ENCODE assay signal across 9 cellular contexts in genomic region chr12:121190523-121191031, GRCh38. TPM values are rescaled to one million over a fixed set of nuclear protein-coding genes. Genes with fewer than 3 reads are reported as not detected.
DNase-seq lines count a peak whose midpoint lies in the region; ATAC-seq, FAIRE-seq and TF ChIP-seq lines count a peak whose summit lies in the region.
"Had no signal": no experiment of that assay in that cellular context is flagged by ENCODE, and none has a peak within 500 bp of the region (broad histone marks: within the 10 kb centered on the region; RNA-seq: fewer than 3 reads in every experiment).

No MANE protein-coding gene starts in this region.

- no peaks in the 10 kb centered on the region for H3K36me3 ChIP-seq in MG63
- no peaks in the 10 kb centered on the region for H3K36me3 ChIP-seq in bronchial epithelial cell (ENCODE audit: control insufficient read depth, insufficient read depth, low read length)

- H3K4me3 ChIP-seq in AG10803 (ENCODE audit: low read length) (no peak overlapping the region), MG63 (no peak overlapping the region), bronchial epithelial cell (ENCODE audit: low read depth, low read length) (no peak overlapping the region)

- no peaks in the 10 kb centered on the region for H3K27me3 ChIP-seq in MG63
- no peaks in the 10 kb centered on the region for H3K27me3 ChIP-seq in bronchial epithelial cell (ENCODE audit: control insufficient read depth, insufficient read depth, low read length)

- TF ChIP-seq CTCF in AG10803 (conservative IDR thresholded peaks at IDR 0.05; ENCODE audit: low read length) (no peak; the same call in 1 of the 2 replicates), bronchial epithelial cell (IDR thresholded peaks at IDR 0.05; ENCODE audit: insufficient read depth, low read length, severe bottlenecking) (no peak)

- no peak for ATAC-seq in HG03095 (IDR thresholded peaks at IDR 0.05; ENCODE audit: unreplicated experiment)
- no peak for ATAC-seq in GM21619 (IDR thresholded peaks at IDR 0.05; ENCODE audit: unreplicated experiment)
- ATAC-seq in GM18502 (IDR thresholded peaks at IDR 0.05; ENCODE audit: poor library complexity, unreplicated experiment): no peak

- FAIRE-seq in bronchial epithelial cell (lab: Jason Lieb, UNC): no peak

- H3K9me3 ChIP-seq in MG63: no peaks in the 10 kb centered on the region

- DNase-seq in AG10803 (ENCODE audit: low read depth): peak; percentile 95
- peak; percentile 72 for DNase-seq in MG63
- DNase-seq in bronchial epithelial cell (ENCODE audit: low read depth): peak; percentile 87
- DNase-seq in medulla oblongata (ENCODE audit: extremely low spot score): peak; percentile 40
- no peak for DNase-seq in NCI-H446 (lab: John Stamatoyannopoulos, UW)
- DNase-seq: DMS79 treated with DMSO at 0.1 percent for 48 hours had no signal

RNA-seq across cellular contexts. Expression of gene P2RX4, which starts 19.4 kb away (rescaled TPM):
- 16.5 and 18.7 TPM in 2 replicates for total RNA-seq in MG63 (2014; rRNA removed; shearing (Covaris generic); ENCODE audit: low replicate concordance)
- total RNA-seq in bronchial epithelial cell: 13.4 and 16.4 TPM in 2 replicates

RNA-seq across cellular contexts. Expression of gene P2RX7, which starts 57.9 kb away (rescaled TPM):
- total RNA-seq in MG63 (2014; rRNA removed; shearing (Covaris generic); ENCODE audit: low replicate concordance): 2.0 and 3.3 TPM in 2 replicates
- under 0.01 and 0.77 TPM in 2 replicates for total RNA-seq in bronchial epithelial cell

Comparison
In these comparisons a context has a peak if more than half of its experiments do, and no peak if none do; other contexts are left out.
1. DNase-seq: peak in AG10803 (single experiment), MG63 (single experiment), bronchial epithelial cell (single experiment) and medulla oblongata (single experiment); none in NCI-H446 (0 of 2).